ENCODE assay signal across 25 cellular contexts in the genomic region with DNA sequence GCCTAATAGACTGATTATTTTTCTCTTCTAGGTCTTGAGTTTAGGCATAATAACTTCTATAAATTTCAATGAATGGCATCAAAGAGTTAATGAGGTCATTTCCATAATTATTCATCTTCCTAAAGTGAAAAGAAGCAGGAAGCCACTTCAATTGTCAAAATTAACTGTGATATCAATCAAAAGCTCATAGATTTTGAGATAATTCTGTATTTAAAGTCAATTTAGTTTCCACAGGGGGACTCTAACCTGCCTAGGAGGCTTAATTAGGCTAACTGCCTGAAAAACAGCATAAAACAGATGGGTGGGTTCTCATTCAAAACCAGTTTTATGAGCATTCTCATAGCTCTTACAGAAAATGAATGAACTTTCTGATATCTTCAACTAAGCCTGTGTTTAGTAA.
"Had no signal": no experiment of that assay in that cellular context is flagged by ENCODE, and none has a peak within 500 bp of the region (broad histone marks: within the 10 kb centered on the region; RNA-seq: fewer than 3 reads in every experiment).

No MANE protein-coding gene starts in this region.

- ATAC-seq: activated CD8-positive, alpha-beta memory T cell treated with anti-CD3 and anti-CD28 coated beads, Interleukin-2, amount 10 ng/mL, durations not matched to agents 7 days and 5 days; Panc1; Right ventricle myocardium inferior; T-helper 17 cell had no signal

- H3K4me3 Mint-ChIP-seq: activated CD8-positive, alpha-beta memory T cell treated with anti-CD3 and anti-CD28 coated beads, Interleukin-2, amount 10 ng/mL, durations not matched to agents 7 days and 5 days; activated naive CD4-positive, alpha-beta T cell treated with anti-CD3 and anti-CD28 coated beads, Interleukin-2, amount 10 ng/mL, durations not matched to agents 7 days and 5 days; activated naive CD8-positive, alpha-beta T cell treated with anti-CD3 and anti-CD28 coated beads for 36 hours; activated T-cell treated with anti-CD3 and anti-CD28 coated beads, Interleukin-2, amount 50 U/mL, for 24 hours; activated T-helper 1 cell treated with anti-CD3 and anti-CD28 coated beads, Interleukin-12 subunit alpha, Interleukin-12 subunit beta, Interleukin-2, Interleukin-4 antibody, amounts not matched to agents 30 ng/mL and 10 ng/mL and 1 ng/mL, durations not matched to agents 14 hours and 24 hours and 36 hours; T-helper 17 cell had no signal

- H3K9me3 Mint-ChIP-seq: activated naive CD4-positive, alpha-beta T cell treated with anti-CD3 and anti-CD28 coated beads, Interleukin-2, amount 10 ng/mL, durations not matched to agents 7 days and 5 days; activated T-helper 1 cell treated with anti-CD3 and anti-CD28 coated beads, Interleukin-12 subunit alpha, Interleukin-12 subunit beta, Interleukin-2, Interleukin-4 antibody, amounts not matched to agents 30 ng/mL and 10 ng/mL and 1 ng/mL, durations not matched to agents 14 hours and 24 hours and 36 hours had no signal

- H3K4me3 ChIP-seq: cardiac muscle cell had no signal

- H3K27ac ChIP-seq: brain microvascular endothelial cell, cardiac muscle cell had no signal

- H3K27me3 ChIP-seq: brain microvascular endothelial cell, cardiac muscle cell had no signal

- H3K36me3 ChIP-seq: brain microvascular endothelial cell, cardiac muscle cell had no signal

- DNase-seq: activated CD4-positive, alpha-beta T cell treated with anti-CD3 and anti-CD28 coated beads for 48 hours; activated CD4-positive, alpha-beta T cell treated with anti-CD3 and anti-CD28 coated beads, Interleukin-2, amount 50 U/mL, for 48 hours; activated CD4-positive, CD25-positive, alpha-beta regulatory T cell treated with anti-CD3 and anti-CD28 coated beads, Interleukin-2, amount 50 U/mL, for 72 hours; activated CD8-positive, alpha-beta memory T cell treated with anti-CD3 and anti-CD28 coated beads, Interleukin-2, amount 10 ng/mL, durations not matched to agents 7 days and 5 days; activated effector memory CD4-positive, alpha-beta T cell treated with Interleukin-2 at 50 U/mL for 16 hours; activated naive CD4-positive, alpha-beta T cell treated with anti-CD3 and anti-CD28 coated beads, Interleukin-2, amount 10 ng/mL, durations not matched to agents 7 days and 5 days; activated naive CD8-positive, alpha-beta T cell treated with anti-CD3 and anti-CD28 coated beads for 36 hours; activated T-cell treated with anti-CD3 and anti-CD28 coated beads, Interleukin-2, amount 50 U/mL, for 24 hours; brain microvascular endothelial cell; Kasumi-1; NCI-H1092; NCI-H1436; NCI-H1694 treated with DMSO at 0.1 percent for 48 hours; NCI-H2029 treated with DMSO at 0.1 percent for 48 hours; NCI-H345; NCI-H510A; NCI-H526 treated with DMSO at 0.1 percent for 48 hours; NK-92 treated with Interleukin-12 subunit alpha and Interleukin-12 subunit beta, amount 100 ng/mL, for 24 hours; RPMI8226; T-helper 17 cell; T-helper 9 cell had no signal

- H3K36me3 Mint-ChIP-seq: activated CD8-positive, alpha-beta memory T cell treated with anti-CD3 and anti-CD28 coated beads, Interleukin-2, amount 10 ng/mL, durations not matched to agents 7 days and 5 days; activated naive CD4-positive, alpha-beta T cell treated with anti-CD3 and anti-CD28 coated beads, Interleukin-2, amount 10 ng/mL, durations not matched to agents 7 days and 5 days; activated naive CD8-positive, alpha-beta T cell treated with anti-CD3 and anti-CD28 coated beads for 36 hours had no signal

- H3K4me1 Mint-ChIP-seq: activated CD8-positive, alpha-beta memory T cell treated with anti-CD3 and anti-CD28 coated beads, Interleukin-2, amount 10 ng/mL, durations not matched to agents 7 days and 5 days; activated naive CD4-positive, alpha-beta T cell treated with anti-CD3 and anti-CD28 coated beads, Interleukin-2, amount 10 ng/mL, durations not matched to agents 7 days and 5 days; activated naive CD8-positive, alpha-beta T cell treated with anti-CD3 and anti-CD28 coated beads for 36 hours; T-helper 17 cell had no signal

- H3K27ac Mint-ChIP-seq: activated CD8-positive, alpha-beta memory T cell treated with anti-CD3 and anti-CD28 coated beads, Interleukin-2, amount 10 ng/mL, durations not matched to agents 7 days and 5 days; activated naive CD4-positive, alpha-beta T cell treated with anti-CD3 and anti-CD28 coated beads, Interleukin-2, amount 10 ng/mL, durations not matched to agents 7 days and 5 days; activated naive CD8-positive, alpha-beta T cell treated with anti-CD3 and anti-CD28 coated beads for 36 hours; activated T-cell treated with anti-CD3 and anti-CD28 coated beads, Interleukin-2, amount 50 U/mL, for 24 hours; activated T-helper 1 cell treated with anti-CD3 and anti-CD28 coated beads, Interleukin-12 subunit alpha, Interleukin-12 subunit beta, Interleukin-2, Interleukin-4 antibody, amounts not matched to agents 30 ng/mL and 10 ng/mL and 1 ng/mL, durations not matched to agents 14 hours and 24 hours and 36 hours; T-helper 17 cell had no signal

- H3K27me3 Mint-ChIP-seq: activated CD8-positive, alpha-beta memory T cell treated with anti-CD3 and anti-CD28 coated beads, Interleukin-2, amount 10 ng/mL, durations not matched to agents 7 days and 5 days; activated naive CD4-positive, alpha-beta T cell treated with anti-CD3 and anti-CD28 coated beads, Interleukin-2, amount 10 ng/mL, durations not matched to agents 7 days and 5 days; activated naive CD8-positive, alpha-beta T cell treated with anti-CD3 and anti-CD28 coated beads for 36 hours; activated T-cell treated with anti-CD3 and anti-CD28 coated beads, Interleukin-2, amount 50 U/mL, for 24 hours; T-helper 17 cell had no signal
